Comparison of ENCODE assay signal across 8 cellular contexts in genomic region chrX:46446727-46447378, GRCh38.
DNase-seq lines count a peak whose midpoint lies in the region; ATAC-seq and TF ChIP-seq lines count a peak whose summit lies in the region.

No MANE protein-coding gene starts in this region.

- H3K36me3 ChIP-seq in ectodermal cell (ENCODE audit: control insufficient read depth, insufficient read depth, low read length): no peaks in the 10 kb centered on the region
- H3K36me3 ChIP-seq in lung (ENCODE audit: control insufficient read depth in 2 of 2, insufficient read depth in 2 of 2, low read length in 2 of 2): peaks cover 0 to 5% of the 10 kb centered on the region in 2 donors

- H3K9me3 ChIP-seq in ectodermal cell (ENCODE audit: control insufficient read depth, low read length) (no peaks in the 10 kb centered on the region), lung (ENCODE audit: control insufficient read depth in 2 of 2, insufficient read depth in 1 of 2, low read length in 1 of 2) (peaks cover 0 to 4% of the 10 kb centered on the region in 2 donors)

- H3K4me1 ChIP-seq in ectodermal cell (ENCODE audit: control insufficient read depth, insufficient read depth, low read length) (no peaks in the 10 kb centered on the region), lung (ENCODE audit: control insufficient read depth in 2 of 2, insufficient read depth in 2 of 2, low read length in 2 of 2) (peaks cover 0 to 5% of the 10 kb centered on the region in 2 donors)

- peak; percentile 89 for DNase-seq in CD1c-positive myeloid dendritic cell (ENCODE audit: extremely low spot score)
- peak; percentile 94 for DNase-seq in NCI-H82 (lab: John Stamatoyannopoulos, UW)
- peak; percentile 91 for DNase-seq in activated CD8-positive, alpha-beta T cell treated with anti-CD3 and anti-CD28 coated beads for 36 hours
- DNase-seq in lung (ENCODE audit: low spot score): peak; percentile 82
- DNase-seq in stimulated activated CD4-positive, alpha-beta T cell treated with anti-CD3 and anti-CD28 coated beads, TNF-alpha, amount 100 ng/mL, for 24 hours (ENCODE audit: low read depth in 3 of 3): peak; percentile 67 to 85 (median 69)

- no peaks in the 10 kb centered on the region for H3K27me3 Mint-ChIP-seq in activated CD8-positive, alpha-beta T cell treated with anti-CD3 and anti-CD28 coated beads for 36 hours

- peaks cover 12% of the 10 kb centered on the region for H3K36me3 Mint-ChIP-seq in activated CD8-positive, alpha-beta T cell treated with anti-CD3 and anti-CD28 coated beads for 36 hours (ENCODE audit: low read depth)

- H3K4me3 ChIP-seq in ectodermal cell (ENCODE audit: insufficient read depth, low read depth, low read length) (peak overlapping the region; percentile 67), lung (peak overlapping the region; percentile 70)

- 0 to 1% methylated on average over 51 of the region's 51 CpGs for WGBS in ectodermal cell, 2 experiments
- WGBS in lung, 2 donors: 1 to 30% methylated on average over 23 to 51 of the region's 51 CpGs

- peaks cover 30% of the 10 kb centered on the region for H3K4me1 Mint-ChIP-seq in activated CD8-positive, alpha-beta T cell treated with anti-CD3 and anti-CD28 coated beads for 36 hours (ENCODE audit: low read depth)

- H3K27me3 ChIP-seq in ectodermal cell (ENCODE audit: control insufficient read depth, insufficient read depth, low read length, poor library complexity, severe bottlenecking) (no peaks in the 10 kb centered on the region), lung (ENCODE audit: control insufficient read depth, insufficient read depth) (peaks cover 3% of the 10 kb centered on the region)

- H3K4me3 Mint-ChIP-seq in activated CD8-positive, alpha-beta T cell treated with anti-CD3 and anti-CD28 coated beads for 36 hours: peak overlapping the region; percentile 80

- POLR2A ChIA-PET in activated CD8-positive, alpha-beta T cell treated with anti-CD3 and anti-CD28 coated beads for 36 hours (lab: Charles Lee): interaction anchor here (1.4 kb wide), 1 partner anchor 125 kb away, joined by 3 read pairs; no protein-coding TSS in a partner anchor

- ATAC-seq in GM19351 (IDR thresholded peaks at IDR 0.05; ENCODE audit: unreplicated experiment): peak; percentile 92
- peak; percentile 94 for ATAC-seq in HG03469 (IDR thresholded peaks at IDR 0.05; ENCODE audit: unreplicated experiment)
- ATAC-seq in activated CD8-positive, alpha-beta T cell treated with anti-CD3 and anti-CD28 coated beads for 36 hours: peak; percentile 94
- ATAC-seq in lung (ENCODE audit: insufficient read depth, low FRiP score): peak; percentile 95

- no peak for TF ChIP-seq CTCF in activated CD8-positive, alpha-beta T cell treated with anti-CD3 and anti-CD28 coated beads for 36 hours (IDR thresholded peaks at IDR 0.05)
- TF ChIP-seq CTCF in lung (IDR thresholded peaks at IDR 0.05; ENCODE audit: control extremely low read depth, extremely low read depth): no peak

- peak overlapping the region; percentile 95 for H3K27ac Mint-ChIP-seq in activated CD8-positive, alpha-beta T cell treated with anti-CD3 and anti-CD28 coated beads for 36 hours

- intact Hi-C loops in activated CD8-positive, alpha-beta T cell treated with anti-CD3 and anti-CD28 coated beads for 36 hours (cut with micrococcal nuclease): no loop called here

- CTCF ChIA-PET in activated CD8-positive, alpha-beta T cell treated with anti-CD3 and anti-CD28 coated beads for 36 hours (lab: Charles Lee): no interaction called here

- H3K9me3 Mint-ChIP-seq in activated CD8-positive, alpha-beta T cell treated with anti-CD3 and anti-CD28 coated beads for 36 hours: no peaks in the 10 kb centered on the region

- H3K27ac ChIP-seq in ectodermal cell (ENCODE audit: insufficient read depth, low read depth, low read length, poor library complexity, severe bottlenecking): peak overlapping the region; percentile 95
- H3K27ac ChIP-seq in lung (ENCODE audit: low read depth in 1 of 2, low read length in 1 of 2): peak overlapping the region; percentile 90 to 94

Comparison
In these comparisons a context has a peak if more than half of its experiments do, and no peak if none do; other contexts are left out.
1. Peak in every context shown above with its lines: DNase-seq, ATAC-seq, H3K4me3 ChIP-seq and H3K27ac ChIP-seq.